ENCODE assay signal across 8 cellular contexts in genomic region chr5:123423278-123424149, GRCh38. TPM values are rescaled to one million over a fixed set of nuclear protein-coding genes. Genes with fewer than 3 reads are reported as not detected.
DNase-seq lines count a peak whose midpoint lies in the region; ATAC-seq and TF ChIP-seq lines count a peak whose summit lies in the region.

Gene CEP120, minus strand, starts transcription at chr5:123423403. Its CDS starts 405 bp downstream, at chr5:123422998.

- ATAC-seq in GM18907 (IDR thresholded peaks at IDR 0.05; ENCODE audit: unreplicated experiment), result peak; percentile 99
- ATAC-seq in HG03159 (IDR thresholded peaks at IDR 0.05; ENCODE audit: unreplicated experiment), result peak; percentile 98
- peak; percentile 99 for ATAC-seq in WTC11

- no peaks in the 10 kb centered on the region for H3K27me3 Mint-ChIP-seq in WTC11 (ENCODE audit: low read depth)
- H3K27me3 Mint-ChIP-seq in immature natural killer cell (ENCODE audit: low read depth in 3 of 3), result peaks cover 2 to 14% (median 8%) of the 10 kb centered on the region in 3 donors

- TF ChIP-seq CTCF in AG09309 (IDR thresholded peaks at IDR 0.05; ENCODE audit: control insufficient read depth, insufficient read depth, low read depth, low read length, missing control alignments) (peak; percentile 80), WTC11 (IDR thresholded peaks at IDR 0.05) (peak; percentile 52; the same call in 1 of the 2 replicates)

- H3K9me3 Mint-ChIP-seq in WTC11 (no peaks in the 10 kb centered on the region), immature natural killer cell (no peaks in the 10 kb centered on the region)

- H3K36me3 Mint-ChIP-seq in WTC11 (no peaks in the 10 kb centered on the region), immature natural killer cell (peaks cover 0 to 2% (median 0%) of the 10 kb centered on the region in 3 donors)

- POLR2A ChIA-PET in WTC11 (lab: Charles Lee), result interaction anchor here (0.5 to 1.6 kb wide), 17 partner anchors 9 to 388 kb away, joined by 3 to 12 read pairs (median 3); partner anchors contain the start of gene CSNK1G3

- H3K27ac ChIP-seq in caudate nucleus (ENCODE audit: low read depth, low read length), result peak within 1 kb of the TSS; percentile 73

- H3K27ac Mint-ChIP-seq in WTC11 (peak within 1 kb of the TSS; percentile 99), immature natural killer cell (peak within 1 kb of the TSS in 1 of 6 donors; percentile 96)

- no peak within 1 kb of the TSS for H3K4me3 Mint-ChIP-seq in WTC11
- no peak within 1 kb of the TSS for H3K4me3 Mint-ChIP-seq in immature natural killer cell

- CTCF ChIA-PET in WTC11 (lab: Charles Lee), result interaction anchor here (0.6 to 2.6 kb wide), 39 partner anchors 9 to 923 kb away, joined by 3 to 28 read pairs (median 4); partner anchors contain the start of gene CSNK1G3

- DNase-seq in AG09309 (ENCODE audit: low read depth), result peak; percentile 97
- peak; percentile 99 for DNase-seq in NCI-H226
- peak; percentile 98 for DNase-seq in WTC11 (ENCODE audit: low spot score)
- peak; percentile 55 to 99 (median 96) for DNase-seq in caudate nucleus (lab: John Stamatoyannopoulos, UW)
- peak; percentile 96 to 98 (median 98) for DNase-seq in immature natural killer cell
- peak; percentile 99 for DNase-seq in smooth muscle cell of the brain vasculature (ENCODE audit: low read depth, low spot score)

- H3K4me1 Mint-ChIP-seq in WTC11 (peaks cover 10% of the 10 kb centered on the region), immature natural killer cell (peaks cover 9 to 20% of the 10 kb centered on the region in 2 donors)

- H3K4me3 ChIP-seq in AG09309 (ENCODE audit: control insufficient read depth, low read depth, low read length), result peak within 1 kb of the TSS; percentile 79

TF ChIP-seq in WTC11, 78 proteins besides CTCF, POLR2A, EP300 and RAD21 (continues in another document):
- TF ChIP-seq ZBTB21 (CRISPR knock-in tag; IDR thresholded peaks at IDR 0.05; ENCODE audit: borderline replicate concordance), result 0 out of 2 replicates have a peak, but pooled peaks have one; percentile 81
- TF ChIP-seq OVOL2 (CRISPR knock-in tag; IDR thresholded peaks at IDR 0.05; ENCODE audit: borderline replicate concordance), result no peak
- peak; percentile 68 for TF ChIP-seq GABPB1 (CRISPR knock-in tag; IDR thresholded peaks at IDR 0.05)
- TF ChIP-seq FOXP4 (CRISPR knock-in tag; IDR thresholded peaks at IDR 0.05), result peak; percentile 73; the same call in 1 of the 2 replicates
- TF ChIP-seq SP1 (CRISPR knock-in tag; conservative IDR thresholded peaks at IDR 0.05), result peak; percentile 51; the same call in 1 of the 2 replicates
- TF ChIP-seq FOXJ3 (CRISPR knock-in tag; IDR thresholded peaks at IDR 0.05; ENCODE audit: borderline replicate concordance), result no peak
- TF ChIP-seq KAT7 (CRISPR knock-in tag; IDR thresholded peaks at IDR 0.05; ENCODE audit: borderline replicate concordance), result no peak
- peak; percentile 38; the same call in 1 of the 2 replicates for TF ChIP-seq MAX (CRISPR knock-in tag; IDR thresholded peaks at IDR 0.05)
- no peak for TF ChIP-seq NFATC4 (CRISPR knock-in tag; IDR thresholded peaks at IDR 0.05)
- peak; percentile 81 for TF ChIP-seq ETV6 (CRISPR knock-in tag; IDR thresholded peaks at IDR 0.05)
- peak; percentile 65; the same call in 1 of the 2 replicates for TF ChIP-seq HMGXB4 (CRISPR knock-in tag; IDR thresholded peaks at IDR 0.05)
- 0 out of 2 replicates have a peak, but pooled peaks have one; percentile 45 for TF ChIP-seq ZNF281 (CRISPR knock-in tag; IDR thresholded peaks at IDR 0.05)
- TF ChIP-seq CBFB (CRISPR knock-in tag; IDR thresholded peaks at IDR 0.05; ENCODE audit: low read depth), result peak; percentile 89; the same call in 1 of the 2 replicates
- TF ChIP-seq, protein P1, sequence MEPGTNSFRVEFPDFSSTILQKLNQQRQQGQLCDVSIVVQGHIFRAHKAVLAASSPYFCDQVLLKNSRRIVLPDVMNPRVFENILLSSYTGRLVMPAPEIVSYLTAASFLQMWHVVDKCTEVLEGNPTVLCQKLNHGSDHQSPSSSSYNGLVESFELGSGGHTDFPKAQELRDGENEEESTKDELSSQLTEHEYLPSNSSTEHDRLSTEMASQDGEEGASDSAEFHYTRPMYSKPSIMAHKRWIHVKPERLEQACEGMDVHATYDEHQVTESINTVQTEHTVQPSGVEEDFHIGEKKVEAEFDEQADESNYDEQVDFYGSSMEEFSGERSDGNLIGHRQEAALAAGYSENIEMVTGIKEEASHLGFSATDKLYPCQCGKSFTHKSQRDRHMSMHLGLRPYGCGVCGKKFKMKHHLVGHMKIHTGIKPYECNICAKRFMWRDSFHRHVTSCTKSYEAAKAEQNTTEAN (CRISPR knock-in tag; IDR thresholded peaks at IDR 0.05), result peak; percentile 30; the same call in 1 of the 2 replicates
- TF ChIP-seq FOXP1 (CRISPR knock-in tag; IDR thresholded peaks at IDR 0.05; ENCODE audit: borderline replicate concordance), result peak; percentile 56; the same call in 1 of the 2 replicates

RNA-seq across cellular contexts. Expression of gene CEP120, which starts in this region (rescaled TPM):
- total RNA-seq in WTC11 (2021), result 15.2 to 19.9 TPM (median 15.9 TPM) in 3 replicates
- 10 to 100 TPM in 2 of 3 donors, 1 to 10 TPM in 1; 9.7 to 23.1 (median 11.6) TPM for polyA plus RNA-seq in immature natural killer cell

Comparison
In these comparisons a context has a peak if more than half of its experiments do, and no peak if none do; other contexts are left out.
1. Peak in every context shown above with its lines: DNase-seq, ATAC-seq, H3K4me3 ChIP-seq and H3K27ac ChIP-seq.